ENCODE assay signal across 20 cellular contexts in genomic region chr1:213492161-213493041, GRCh38.
"Had no signal": no experiment of that assay in that cellular context is flagged by ENCODE, and none has a peak within 500 bp of the region (broad histone marks: within the 10 kb centered on the region; RNA-seq: fewer than 3 reads in every experiment).

No MANE protein-coding gene starts in this region.

- FAIRE-seq: kidney, TTC549 had no signal

- H3K4me3 Mint-ChIP-seq: activated naive CD4-positive, alpha-beta T cell treated with anti-CD3 and anti-CD28 coated beads, Interleukin-2, amount 10 ng/mL, durations not matched to agents 7 days and 5 days had no signal

- H3K4me1 ChIP-seq: lower lobe of right lung, prostate gland, spleen, thyroid gland, upper lobe of right lung had no signal

- H3K36me3 ChIP-seq: lower lobe of right lung, prostate gland, spleen, thyroid gland, upper lobe of right lung had no signal

- H3K4me1 Mint-ChIP-seq: activated naive CD4-positive, alpha-beta T cell treated with anti-CD3 and anti-CD28 coated beads, Interleukin-2, amount 10 ng/mL, durations not matched to agents 7 days and 5 days had no signal

- H3K27me3 Mint-ChIP-seq: activated naive CD4-positive, alpha-beta T cell treated with anti-CD3 and anti-CD28 coated beads, Interleukin-2, amount 10 ng/mL, durations not matched to agents 7 days and 5 days had no signal

- H3K9me3 ChIP-seq: lower lobe of right lung, mucosa of descending colon, prostate gland, spleen, thyroid gland, upper lobe of right lung had no signal

- DNase-seq: activated CD4-positive, alpha-beta T cell treated with anti-CD3 and anti-CD28 coated beads, Interleukin-2, amount 50 U/mL, for 48 hours; activated CD8-positive, alpha-beta memory T cell treated with anti-CD3 and anti-CD28 coated beads, Interleukin-2, amount 50 U/mL, for 48 hours; activated effector memory CD4-positive, alpha-beta T cell treated with Interleukin-2 at 50 U/mL for 16 hours; activated naive CD4-positive, alpha-beta T cell treated with anti-CD3 and anti-CD28 coated beads, Interleukin-2, amount 10 ng/mL, durations not matched to agents 7 days and 5 days; activated T-cell treated with anti-CD3 and anti-CD28 coated beads, Interleukin-2, amount 50 U/mL, for 48 hours; cerebellar nuclear complex; cortex of kidney; kidney; lower lobe of right lung; mesendoderm; spleen; stimulated activated CD4-positive, alpha-beta T cell treated with anti-CD3 and anti-CD28 coated beads, Interleukin-4, amount 100 ng/mL, for 1 hour; stimulated activated naive CD4-positive, alpha-beta T cell; T-helper 1 cell; thyroid gland; upper lobe of right lung had no signal

- ATAC-seq: lower lobe of right lung, upper lobe of right lung had no signal

- H3K36me3 Mint-ChIP-seq: activated naive CD4-positive, alpha-beta T cell treated with anti-CD3 and anti-CD28 coated beads, Interleukin-2, amount 10 ng/mL, durations not matched to agents 7 days and 5 days had no signal

- H3K4me3 ChIP-seq: lower lobe of right lung, mucosa of descending colon, prostate gland, spleen, thyroid gland, upper lobe of right lung had no signal

- H3K9me3 Mint-ChIP-seq: activated naive CD4-positive, alpha-beta T cell treated with anti-CD3 and anti-CD28 coated beads, Interleukin-2, amount 10 ng/mL, durations not matched to agents 7 days and 5 days had no signal

- H3K27ac Mint-ChIP-seq: activated naive CD4-positive, alpha-beta T cell treated with anti-CD3 and anti-CD28 coated beads, Interleukin-2, amount 10 ng/mL, durations not matched to agents 7 days and 5 days had no signal

- H3K27ac ChIP-seq: epithelial cell of prostate, lower lobe of right lung, prostate gland, spleen, thyroid gland, upper lobe of right lung had no signal

- H3K27me3 ChIP-seq: spleen, thyroid gland, upper lobe of right lung had no signal
